ENCODE assay signal across 10 cellular contexts in the genomic region with DNA sequence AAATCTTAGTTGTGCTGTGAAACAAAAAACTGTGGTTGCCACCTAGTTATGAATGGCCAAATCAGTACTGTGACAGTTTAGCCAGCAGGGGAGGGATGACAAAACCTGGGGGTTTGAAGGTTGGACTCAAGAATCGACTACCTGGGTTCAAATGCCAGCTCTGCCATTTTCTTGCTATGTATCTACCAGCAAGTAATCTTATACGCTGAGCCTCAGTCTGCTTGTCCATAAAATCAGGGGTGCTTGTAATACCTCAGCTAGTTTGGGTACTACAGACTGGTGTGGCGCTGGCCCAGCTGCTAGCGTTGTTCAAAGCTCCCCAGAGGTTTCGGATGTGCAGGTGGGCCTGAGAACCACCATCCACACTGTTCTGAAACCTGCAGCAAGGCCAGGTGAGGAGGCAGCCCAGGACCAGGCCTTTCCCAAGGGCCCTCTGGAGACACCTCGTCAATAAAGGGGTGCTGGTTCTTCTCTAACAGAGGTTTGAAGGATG. TPM values are rescaled to one million over a fixed set of nuclear protein-coding genes. Genes with fewer than 3 reads are reported as not detected.
DNase-seq lines count a peak whose midpoint lies in the region; ATAC-seq, FAIRE-seq and TF ChIP-seq lines count a peak whose summit lies in the region.
"Had no signal": no experiment of that assay in that cellular context is flagged by ENCODE, and none has a peak within 500 bp of the region (broad histone marks: within the 10 kb centered on the region; RNA-seq: fewer than 3 reads in every experiment).

No MANE protein-coding gene starts in this region.

- H3K23ac ChIP-seq in H1 (ENCODE audit: insufficient read length): no peak overlapping the region

- DNase-seq in H1 (ENCODE audit: low read depth in 1 of 2, low spot score in 2 of 2): no peak
- no peak for DNase-seq in NCI-H1105 treated with DMSO at 0.1 percent for 48 hours (lab: John Stamatoyannopoulos, UW)
- DNase-seq in NCI-H187 (lab: John Stamatoyannopoulos, UW): no peak
- DNase-seq in D341Med (ENCODE audit: low spot score): no peak
- DNase-seq in NCI-H82 treated with DMSO at 0.1 percent for 48 hours (lab: John Stamatoyannopoulos, UW; ENCODE audit: unreplicated experiment): no peak
- DNase-seq: KG1, natural killer cell had no signal

- TF ChIP-seq RAD21 in H1 (IDR thresholded peaks at IDR 0.05 in 1 of 2, conservative IDR thresholded peaks at IDR 0.05 in 1 of 2; ENCODE audit: low read depth in 2 of 2, low read length in 2 of 2): no peak

- H3K4me2 ChIP-seq in H1 (ENCODE audit: insufficient read depth in 1 of 2, low read depth in 2 of 2, low read length in 2 of 2): 0 out of 4 replicates have a peak overlapping the region, but pooled peaks of 1 of the 2 experiments have one; percentile 8

- no peak for TF ChIP-seq CTCF in H1 (IDR thresholded peaks at IDR 0.05; ENCODE audit: control extremely low read depth in 1 of 3, insufficient read depth in 1 of 3, low read depth in 1 of 3, low read length in 3 of 3)

- no peak for FAIRE-seq in H1 (lab: Jason Lieb, UNC)

- H3K4me1 ChIP-seq in H1 (replicated peaks in 1 of 4; ENCODE audit: control insufficient read depth in 3 of 4, insufficient read depth in 4 of 4, low read length in 3 of 4): peaks cover 2 to 11% (median 7%) of the 10 kb centered on the region in 4 experiments; a peak in 5 of 7 replicates

- H3K9me3 ChIP-seq in H1 (ENCODE audit: insufficient read depth in 2 of 2, low read depth in 1 of 2, low read length in 1 of 2): no peaks in the 10 kb centered on the region

- H4K20me1 ChIP-seq in H1 (replicated peaks in 1 of 2; ENCODE audit: control insufficient read depth in 1 of 2, insufficient read depth in 2 of 2, low read length in 2 of 2): no peaks in the 10 kb centered on the region

- no peak overlapping the region for H4K8ac ChIP-seq in H1 (ENCODE audit: extremely low read depth, insufficient read depth, low read length)

- H3K9ac ChIP-seq in H1 (replicated peaks in 1 of 4; ENCODE audit: extremely low read depth in 1 of 4, low read depth in 3 of 4, low read length in 3 of 4): no peak overlapping the region

- H2BK15ac ChIP-seq in H1 (ENCODE audit: low read length): 0 out of 2 replicates have a peak overlapping the region, but pooled peaks have one; percentile 66

- H3K27ac ChIP-seq in H1 (ENCODE audit: low read depth, low read length): no peak overlapping the region

- H2BK12ac ChIP-seq in H1 (ENCODE audit: low read depth, low read length): no peak overlapping the region

- no peaks in the 10 kb centered on the region for H3K27me3 ChIP-seq in H1 (replicated peaks in 1 of 4; ENCODE audit: control insufficient read depth in 3 of 4, extremely low read depth in 1 of 4, insufficient read depth in 3 of 4, low read length in 3 of 4)

- TF ChIP-seq POLR2A in H1 (IDR thresholded peaks at IDR 0.05; ENCODE audit: control extremely low read depth in 1 of 2, low read depth in 2 of 2, low read length in 2 of 2): no peak

- CTCF ChIA-PET in H1 (lab: Charles Lee; ENCODE audit: partially characterized antibody): interaction anchor here (0.6 to 7.7 kb wide), 11 partner anchors 9 to 406 kb away, joined by 3 to 49 read pairs (median 4); no protein-coding TSS in a partner anchor

- H3K4ac ChIP-seq in H1 (replicated peaks; ENCODE audit: insufficient read length, low read depth, low read length): no peak overlapping the region

- no peak overlapping the region for H2AFZ ChIP-seq in H1 (ENCODE audit: low read length)

- H2BK20ac ChIP-seq in H1 (ENCODE audit: low read length): 0 out of 2 replicates have a peak overlapping the region, but pooled peaks have one; percentile 7

- H2AK5ac ChIP-seq in H1 (ENCODE audit: low read depth, low read length): no peak overlapping the region

- H3K79me2 ChIP-seq in H1 (ENCODE audit: control insufficient read depth in 1 of 2, insufficient read depth in 2 of 2, low read length in 2 of 2): peaks cover 0 to 9% of the 10 kb centered on the region in 2 experiments; a peak in 3 of 4 replicates

- TF ChIP-seq EP300 in H1 (IDR thresholded peaks at IDR 0.05; ENCODE audit: borderline replicate concordance in 1 of 2, low read depth in 2 of 2, low read length in 2 of 2): no peak

- H3K4me3 ChIP-seq in H1 (ENCODE audit: extremely low read depth in 1 of 4, insufficient read depth in 2 of 4, low read depth in 3 of 4, low read length in 4 of 4): no peak overlapping the region

- no peak overlapping the region for H4K5ac ChIP-seq in H1 (ENCODE audit: insufficient read length, low read depth, low read length)

- H3K79me1 ChIP-seq in H1 (ENCODE audit: low read depth, low read length): 0 out of 2 replicates have a peak, but pooled peaks cover 2% of the 10 kb centered on the region

- H3K14ac ChIP-seq in H1 (ENCODE audit: insufficient read length): no peak overlapping the region

- H2BK120ac ChIP-seq in H1 (replicated peaks; ENCODE audit: low read depth, low read length): no peak overlapping the region

- no peaks in the 10 kb centered on the region for H3K23me2 ChIP-seq in H1 (ENCODE audit: low read depth, low read length)

- POLR2A ChIA-PET in H1 (lab: Charles Lee; ENCODE audit: partially characterized antibody): interaction anchor here (1.2 to 2.0 kb wide), 3 partner anchors 9 to 41 kb away, joined by 4 to 5 read pairs (median 4); partner anchors contain the start of gene TRAM2

- ATAC-seq in GM18502 (IDR thresholded peaks at IDR 0.05; ENCODE audit: poor library complexity, unreplicated experiment): peak; percentile 42
- ATAC-seq in GM21515 (IDR thresholded peaks at IDR 0.05; ENCODE audit: unreplicated experiment): peak; percentile 57
- peak; percentile 36 for ATAC-seq in HG03103 (IDR thresholded peaks at IDR 0.05; ENCODE audit: low read depth, unreplicated experiment)

- H3K56ac ChIP-seq in H1 (replicated peaks; ENCODE audit: insufficient read length, low read depth, low read length): no peak overlapping the region

- peaks cover 0 to 4% (median 2%) of the 10 kb centered on the region in 4 experiments; a peak in 1 of 8 replicates for H3K36me3 ChIP-seq in H1 (ENCODE audit: control insufficient read depth in 2 of 4, insufficient read depth in 4 of 4, low read length in 3 of 4)

- 0 out of 2 replicates have a peak overlapping the region, but pooled peaks have one; percentile 11 for H2BK5ac ChIP-seq in H1 (ENCODE audit: low read depth, low read length)

- no peak overlapping the region for H3K18ac ChIP-seq in H1 (ENCODE audit: extremely low read depth, low read length)

- 96% methylated on average over 6 of the region's 6 CpGs; no CpG with 5 or more reads in 1 of the 2 experiments for WGBS in H1 (ENCODE audit: extremely low coverage in 1 of 2, insufficient coverage in 1 of 2, insufficient read length in 1 of 2, insufficient replicate concordance in 2 of 2, low coverage in 1 of 2, low lambda C conversion rate in 2 of 2, missing lambda C conversion rate in 1 of 2), 2 experiments

- no peak overlapping the region for H4K91ac ChIP-seq in H1 (replicated peaks; ENCODE audit: insufficient read length, low read length)

TF ChIP-seq in H1, 55 proteins besides CTCF, POLR2A, EP300 and RAD21:
- TF ChIP-seq POLR2AphosphoS5 (IDR thresholded peaks at IDR 0.05; ENCODE audit: low read depth, low read length) (no peak), SIX5 (IDR thresholded peaks at IDR 0.05; ENCODE audit: low read depth, low read length) (no peak), CTBP2 (IDR thresholded peaks at IDR 0.05; ENCODE audit: borderline replicate concordance, insufficient read depth, insufficient read length, low read length) (no peak), CHD1 (IDR thresholded peaks at IDR 0.05; ENCODE audit: low read depth, low read length) (no peak), SIN3A (conservative IDR thresholded peaks at IDR 0.05 in 1 of 2, IDR thresholded peaks at IDR 0.05 in 1 of 2; ENCODE audit: low read depth in 1 of 2, low read length in 2 of 2) (no peak), JUN (IDR thresholded peaks at IDR 0.05; ENCODE audit: low read depth, low read length) (no peak), JUND (IDR thresholded peaks at IDR 0.05; ENCODE audit: low read length) (no peak), YY1 (IDR thresholded peaks at IDR 0.05; ENCODE audit: low read depth, low read length) (no peak), GTF2F1 (IDR thresholded peaks at IDR 0.05; ENCODE audit: borderline replicate concordance, low read depth, low read length) (no peak), RBBP5 (IDR thresholded peaks at IDR 0.05; ENCODE audit: borderline replicate concordance, low read depth, low read length) (no peak), SUZ12 (IDR thresholded peaks at IDR 0.05; ENCODE audit: low read length) (no peak), EZH2 (IDR thresholded peaks at IDR 0.05; ENCODE audit: low read depth, low read length, severe bottlenecking) (no peak), HDAC2 (IDR thresholded peaks at IDR 0.05; ENCODE audit: borderline replicate concordance in 1 of 2, low read depth in 2 of 2, low read length in 2 of 2) (no peak), TBP (IDR thresholded peaks at IDR 0.05; ENCODE audit: low read depth, low read length) (no peak), NRF1 (IDR thresholded peaks at IDR 0.05; ENCODE audit: low read depth, low read length) (no peak), RXRA (IDR thresholded peaks at IDR 0.05; ENCODE audit: insufficient read depth, low read depth, low read length) (no peak), TCF12 (IDR thresholded peaks at IDR 0.05; ENCODE audit: low read depth, low read length) (no peak)
- TF ChIP-seq, protein P1, sequence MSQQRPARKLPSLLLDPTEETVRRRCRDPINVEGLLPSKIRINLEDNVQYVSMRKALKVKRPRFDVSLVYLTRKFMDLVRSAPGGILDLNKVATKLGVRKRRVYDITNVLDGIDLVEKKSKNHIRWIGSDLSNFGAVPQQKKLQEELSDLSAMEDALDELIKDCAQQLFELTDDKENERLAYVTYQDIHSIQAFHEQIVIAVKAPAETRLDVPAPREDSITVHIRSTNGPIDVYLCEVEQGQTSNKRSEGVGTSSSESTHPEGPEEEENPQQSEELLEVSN (IDR thresholded peaks at IDR 0.05): no peak

RNA-seq across cellular contexts. Expression of gene TRAM2, which starts 40.4 kb away (rescaled TPM):
- total RNA-seq in H1 (2021; fragmentation: NEBNext Ultra II Directional; extraction: Animal tissue kit (Norgen Biotek cat#: 25700)): 21.4 and 21.6 TPM in 2 replicates
- 8.5 and 9.0 TPM in 2 replicates for polyA plus RNA-seq in H1 (2011; rRNA removed)
- 8.6 TPM for polyA plus RNA-seq in H1 (2011; cell fraction: cytosol; rRNA removed)
- polyA plus RNA-seq in H1 (2011; cell fraction: nucleus; rRNA removed): 10.0 TPM
- 8.3 to 11.6 TPM (median 10.6 TPM) in 4 replicates for polyA plus RNA-seq in H1 (2012, experiment 1 of 2)
- polyA plus RNA-seq in H1 (2012, experiment 2 of 2): 4.8 TPM
- polyA plus RNA-seq in H1 (2013, experiment 1 of 2): 18.2 TPM
- polyA plus RNA-seq in H1 (2013, experiment 2 of 2): 21.0 TPM
- 15.8 and 16.0 TPM in 2 replicates for polyA minus RNA-seq in H1 (2011; rRNA and poly(A)+ RNA removed)
- 10.1 TPM for polyA minus RNA-seq in H1 (2011; cell fraction: cytosol; rRNA and poly(A)+ RNA removed)
- polyA minus RNA-seq in H1 (2011; cell fraction: nucleus; rRNA and poly(A)+ RNA removed): 12.7 TPM
